Comparison of ENCODE assay signal across 21 cellular contexts in genomic region chr18:25399554-25399953, GRCh38. TPM values are rescaled to one million over a fixed set of nuclear protein-coding genes. Genes with fewer than 3 reads are reported as not detected.
DNase-seq lines count a peak whose midpoint lies in the region; ATAC-seq, FAIRE-seq and TF ChIP-seq lines count a peak whose summit lies in the region.
"Had no signal": no experiment of that assay in that cellular context is flagged by ENCODE, and none has a peak within 500 bp of the region (broad histone marks: within the 10 kb centered on the region; RNA-seq: fewer than 3 reads in every experiment).

No MANE protein-coding gene starts in this region.

- intact Hi-C loops in cardiac septum (cut with DNase I) = no loop called here

- FAIRE-seq in bronchial epithelial cell (lab: Jason Lieb, UNC) = no peak
- FAIRE-seq: GM18507 had no signal

- H3K27me3 ChIP-seq in bronchial epithelial cell (ENCODE audit: control insufficient read depth, insufficient read depth, low read length) = no peaks in the 10 kb centered on the region
- H3K27me3 ChIP-seq: vagina had no signal

- no peak overlapping the region for H3K4me3 Mint-ChIP-seq in neural crest cell
- H3K4me3 Mint-ChIP-seq: CD4-positive, alpha-beta T cell; HFFc6; T-helper 17 cell had no signal

- H3K36me3 Mint-ChIP-seq in neural crest cell (ENCODE audit: low read depth) = peaks cover 3% of the 10 kb centered on the region

- H3K27me3 Mint-ChIP-seq in neural crest cell (ENCODE audit: low read depth) = no peaks in the 10 kb centered on the region
- H3K27me3 Mint-ChIP-seq: T-helper 17 cell had no signal

- H3K4me3 ChIP-seq in bronchial epithelial cell (ENCODE audit: low read depth, low read length) = no peak overlapping the region
- H3K4me3 ChIP-seq: esophagus muscularis mucosa, lung, vagina had no signal

- H3K9me3 Mint-ChIP-seq in neural crest cell = peaks cover 7% of the 10 kb centered on the region

- H3K36me3 ChIP-seq in bronchial epithelial cell (ENCODE audit: control insufficient read depth, insufficient read depth, low read length) = no peaks in the 10 kb centered on the region
- H3K36me3 ChIP-seq: esophagus muscularis mucosa, vagina had no signal

- no peak for ATAC-seq in esophagus mucosa
- ATAC-seq: T-helper 17 cell had no signal

- DNase-seq in AG20443 (ENCODE audit: low spot score) (peak; percentile 18), LHCN-M2 (ENCODE audit: low read depth) (peak; percentile 30), bronchial epithelial cell (ENCODE audit: low read depth) (peak; percentile 17), neural crest cell (ENCODE audit: low read depth, low spot score) (no peak), NCI-H2081 (lab: John Stamatoyannopoulos, UW) (no peak), amniotic stem cell (lab: John Stamatoyannopoulos, UW) (no peak), cardiac septum (ENCODE audit: low spot score) (no peak)
- DNase-seq: CD4-positive, alpha-beta T cell; DMS153; HFFc6; KBM-7; NCI-H1930; NCI-H446; SHP77 treated with DMSO at 0.1 percent for 48 hours; stimulated activated CD4-positive, alpha-beta T cell treated with anti-CD3 and anti-CD28 coated beads, Interleukin-4, amount 100 ng/mL, for 1 hour; T-helper 17 cell had no signal

- H3K27ac Mint-ChIP-seq in neural crest cell (ENCODE audit: unreplicated experiment) = peak overlapping the region; percentile 10
- H3K27ac Mint-ChIP-seq: CD4-positive, alpha-beta T cell; HFFc6; T-helper 17 cell had no signal

- TF ChIP-seq CTCF in bronchial epithelial cell (IDR thresholded peaks at IDR 0.05; ENCODE audit: insufficient read depth, low read length, severe bottlenecking) = no peak
- TF ChIP-seq CTCF in neural crest cell (conservative IDR thresholded peaks at IDR 0.05) = no peak

- no peaks in the 10 kb centered on the region for H3K4me1 Mint-ChIP-seq in neural crest cell
- H3K4me1 Mint-ChIP-seq: T-helper 17 cell had no signal

RNA-seq across cellular contexts. Expression of gene ZNF521, which starts 47.6 kb away (rescaled TPM):
- total RNA-seq in LHCN-M2 (2014; rRNA removed) = 10.6 and 19.7 TPM in 2 replicates
- polyA plus RNA-seq in LHCN-M2 (2012) = 5.3 TPM
- 0.53 TPM in 1 of 2 replicates, not detected in the other for total RNA-seq in bronchial epithelial cell
- 86.1 and 87.9 TPM in 2 replicates for total RNA-seq in neural crest cell
- total RNA-seq in esophagus mucosa = 3.3 TPM
- total RNA-seq in cardiac septum = 15.4 TPM
- total RNA-seq: CD4-positive, alpha-beta T cell had no signal

Comparison
In these comparisons a context has a peak if more than half of its experiments do, and no peak if none do; other contexts are left out.
1. DNase-seq: peak in AG20443 (single experiment), LHCN-M2 (single experiment) and bronchial epithelial cell (single experiment); none in neural crest cell (single experiment), NCI-H2081 (0 of 2), amniotic stem cell (single experiment) and cardiac septum (single experiment).